Comparison of ENCODE assay signal across 11 cellular contexts in the genomic region with DNA sequence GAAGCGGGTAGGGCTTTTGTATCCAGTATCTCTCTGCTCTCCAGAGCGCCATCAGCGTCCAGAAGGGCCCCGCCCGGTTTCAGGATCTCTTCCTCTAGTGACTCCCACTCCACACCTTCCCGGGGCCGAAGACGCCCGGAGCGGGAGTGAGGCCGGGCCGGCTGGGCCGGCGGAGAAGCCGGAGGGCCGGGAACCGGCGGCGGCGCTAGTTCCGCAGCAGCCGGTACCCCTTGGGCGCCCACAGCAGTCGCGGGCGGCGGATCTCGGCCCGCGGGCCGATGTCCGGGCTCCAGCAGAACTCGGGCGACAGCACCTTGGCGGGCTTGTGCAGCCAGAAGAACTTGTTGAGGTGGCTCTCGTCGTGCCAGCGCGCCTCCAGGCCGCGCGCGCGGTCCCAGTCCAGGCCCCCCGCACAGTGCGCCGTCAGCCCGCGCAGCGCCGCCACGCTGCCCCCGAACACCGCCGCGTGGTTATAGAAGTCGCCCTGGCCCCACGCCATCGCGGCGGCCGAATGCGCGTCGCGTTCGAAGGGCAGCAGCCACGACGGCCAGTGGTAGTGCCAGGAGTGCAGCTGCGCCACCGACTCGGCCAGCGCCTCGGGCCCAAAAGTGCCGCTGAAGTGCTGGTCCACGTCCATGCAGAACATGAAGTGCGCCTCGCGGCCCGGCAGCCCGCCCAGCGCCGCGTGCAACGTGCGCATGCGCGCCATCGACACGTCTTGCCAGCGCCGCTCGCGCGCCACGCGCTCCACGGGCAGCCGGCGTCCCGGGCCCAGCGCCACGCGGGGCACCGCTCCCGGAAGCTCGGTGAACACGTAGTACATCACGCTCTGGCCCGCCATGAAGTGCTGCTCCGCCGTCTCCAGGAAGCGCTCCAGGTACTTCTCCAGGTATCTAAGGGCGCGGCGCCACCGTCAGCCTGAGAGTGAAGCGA. TPM values are rescaled to one million over a fixed set of nuclear protein-coding genes. Genes with fewer than 3 reads are reported as not detected.
DNase-seq lines count a peak whose midpoint lies in the region; ATAC-seq and TF ChIP-seq lines count a peak whose summit lies in the region.
"Had no signal": no experiment of that assay in that cellular context is flagged by ENCODE, and none has a peak within 500 bp of the region (broad histone marks: within the 10 kb centered on the region; RNA-seq: fewer than 3 reads in every experiment).

No MANE protein-coding gene starts in this region.

- TF ChIP-seq POLR2A in Peyer's patch (IDR thresholded peaks at IDR 0.05) (no peak), esophagus squamous epithelium (IDR thresholded peaks at IDR 0.05) (no peak), testis (IDR thresholded peaks at IDR 0.05) (no peak)

- no peak overlapping the region for H2BK15ac ChIP-seq in mesendoderm (replicated peaks; ENCODE audit: low read depth)

- H3K4me2 ChIP-seq in mesendoderm (ENCODE audit: low read length), result peak overlapping the region; percentile 10

- no peak overlapping the region for H2BK120ac ChIP-seq in mesendoderm (ENCODE audit: low read depth, low read length)

- no peaks in the 10 kb centered on the region for H3K27me3 ChIP-seq in Peyer's patch
- peaks cover 0 to 14% (median 0%) of the 10 kb centered on the region in 4 donors for H3K27me3 ChIP-seq in esophagus squamous epithelium
- peaks cover 8% of the 10 kb centered on the region for H3K27me3 ChIP-seq in mesendoderm (ENCODE audit: insufficient read depth, low read length, poor library complexity)
- H3K27me3 ChIP-seq in testis, result no peaks in the 10 kb centered on the region
- H3K27me3 ChIP-seq in effector memory CD4-positive, alpha-beta T cell (replicated peaks; ENCODE audit: control insufficient read depth, insufficient read depth, low read length, poor library complexity, severe bottlenecking), result peaks cover 17% of the 10 kb centered on the region
- H3K27me3 ChIP-seq: SJCRH30 had no signal

- no peaks in the 10 kb centered on the region for H3K79me2 ChIP-seq in mesendoderm (ENCODE audit: control insufficient read depth, insufficient read depth, low read length)

- no peak for ATAC-seq in HG03139 (IDR thresholded peaks at IDR 0.05; ENCODE audit: unreplicated experiment)
- ATAC-seq: HCT116; naive thymus-derived CD4-positive, alpha-beta T cell had no signal

- H3K18ac ChIP-seq in mesendoderm (ENCODE audit: low read length), result no peak overlapping the region

- no peaks in the 10 kb centered on the region for H3K36me3 ChIP-seq in Peyer's patch
- no peaks in the 10 kb centered on the region for H3K36me3 ChIP-seq in esophagus squamous epithelium
- H3K36me3 ChIP-seq in mesendoderm (ENCODE audit: control insufficient read depth, insufficient read depth, low read length), result no peaks in the 10 kb centered on the region
- H3K36me3 ChIP-seq in testis (ENCODE audit: low read depth, missing control alignments), result no peaks in the 10 kb centered on the region
- no peaks in the 10 kb centered on the region for H3K36me3 ChIP-seq in effector memory CD4-positive, alpha-beta T cell (ENCODE audit: control insufficient read depth, insufficient read depth, low read length)
- H3K36me3 ChIP-seq: SJCRH30 had no signal

- DNase-seq in Peyer's patch, result no peak
- no peak for DNase-seq in esophagus squamous epithelium (lab: John Stamatoyannopoulos, UW)
- DNase-seq in mesendoderm, result no peak
- DNase-seq in testis, result peak; percentile 60
- no peak for DNase-seq in effector memory CD4-positive, alpha-beta T cell
- no peak for DNase-seq in NCI-H526 treated with DMSO at 0.1 percent for 48 hours (lab: John Stamatoyannopoulos, UW)
- DNase-seq: activated CD4-positive, alpha-beta T cell treated with anti-CD3 and anti-CD28 coated beads for 4 hours; SJCRH30 had no signal

- H3K4me1 ChIP-seq in Peyer's patch (peaks cover 0 to 10% (median 3%) of the 10 kb centered on the region in 4 donors), esophagus squamous epithelium (peaks cover 5 to 22% (median 12%) of the 10 kb centered on the region in 3 donors), mesendoderm (ENCODE audit: control insufficient read depth, low read depth, low read length) (no peaks in the 10 kb centered on the region), testis (peaks cover 5% of the 10 kb centered on the region)
- no peaks in the 10 kb centered on the region for H3K4me1 ChIP-seq in effector memory CD4-positive, alpha-beta T cell (ENCODE audit: control insufficient read depth, insufficient read depth, low read length, poor library complexity, severe bottlenecking)

- no peak overlapping the region for H4K5ac ChIP-seq in mesendoderm (ENCODE audit: low read length)

- H3K4me3 ChIP-seq in Peyer's patch, result peak overlapping the region in 3 of 4 donors; percentile 5 to 46 (median 30)
- peak overlapping the region; percentile 22 to 56 (median 38) for H3K4me3 ChIP-seq in esophagus squamous epithelium
- H3K4me3 ChIP-seq in mesendoderm (ENCODE audit: low read length), result no peak overlapping the region
- H3K4me3 ChIP-seq in testis, result peak overlapping the region; percentile 45 to 59
- no peak overlapping the region for H3K4me3 ChIP-seq in effector memory CD4-positive, alpha-beta T cell (ENCODE audit: insufficient read depth, low read depth, low read length, poor library complexity, severe bottlenecking)
- H3K4me3 ChIP-seq: SJCRH30 had no signal

- H2BK5ac ChIP-seq in mesendoderm (ENCODE audit: low read length), result no peak overlapping the region

- H4K8ac ChIP-seq in mesendoderm (ENCODE audit: low read depth, low read length), result no peak overlapping the region

- peak overlapping the region; percentile 11 for H3K9ac ChIP-seq in mesendoderm (ENCODE audit: low read length)

- 29 to 49% methylated on average over 23 to 47 of the region's 118 CpGs for WGBS in esophagus squamous epithelium, 2 donors
- WGBS in mesendoderm (ENCODE audit: extremely low coverage, insufficient coverage, low lambda C conversion rate), result no CpG with 5 or more reads among the region's 118 CpGs
- WGBS in testis, 2 donors, result 10 to 24% methylated on average over 27 to 103 of the region's 118 CpGs

- H3K23ac ChIP-seq in mesendoderm (ENCODE audit: low read length), result no peak overlapping the region

- no peak overlapping the region for H2AK5ac ChIP-seq in mesendoderm (ENCODE audit: low read length)

- H3K79me1 ChIP-seq in mesendoderm (ENCODE audit: low read length), result no peaks in the 10 kb centered on the region

- intact Hi-C loops in esophagus squamous epithelium (cut with DNase I) (no loop called here), testis (cut with DNase I; ENCODE audit: low total_unique reads) (no loop called here)

- no peak overlapping the region for H3K4ac ChIP-seq in mesendoderm (ENCODE audit: low read depth, low read length)

- no peak for TF ChIP-seq CTCF in Peyer's patch (IDR thresholded peaks at IDR 0.05)
- TF ChIP-seq CTCF in esophagus squamous epithelium (IDR thresholded peaks at IDR 0.05), result no peak
- no peak for TF ChIP-seq CTCF in testis (IDR thresholded peaks at IDR 0.05)

- peak overlapping the region; percentile 78 for H3K56ac ChIP-seq in mesendoderm (ENCODE audit: low read length)

- no peak overlapping the region for H3K27ac ChIP-seq in Peyer's patch
- peak overlapping the region in 1 of 4 donors; percentile 38 for H3K27ac ChIP-seq in esophagus squamous epithelium
- H3K27ac ChIP-seq in mesendoderm (ENCODE audit: low read depth, low read length), result no peak overlapping the region
- no peak overlapping the region for H3K27ac ChIP-seq in testis
- H3K27ac ChIP-seq in effector memory CD4-positive, alpha-beta T cell (ENCODE audit: insufficient read depth, low read length, poor library complexity, severe bottlenecking), result no peak overlapping the region
- H3K27ac ChIP-seq: SJCRH30 had no signal

- H3K9me3 ChIP-seq in Peyer's patch (no peaks in the 10 kb centered on the region), esophagus squamous epithelium (no peaks in the 10 kb centered on the region), testis (no peaks in the 10 kb centered on the region)
- no peaks in the 10 kb centered on the region for H3K9me3 ChIP-seq in effector memory CD4-positive, alpha-beta T cell (ENCODE audit: control insufficient read depth, low read length)
- H3K9me3 ChIP-seq: SJCRH30 had no signal

RNA-seq across cellular contexts. Expression of a gene that starts 14.1 kb away (rescaled TPM):
- not detected for total RNA-seq in Peyer's patch
- total RNA-seq in esophagus squamous epithelium, result not detected
- not detected for polyA plus RNA-seq in mesendoderm (2013, experiment 1 of 2)
- not detected for polyA plus RNA-seq in mesendoderm (2013, experiment 2 of 2)
- 1 to 10 TPM in 1 of 2 donors, under 1 TPM in 1; 0.87 to 1.7 TPM for total RNA-seq in testis
- polyA plus RNA-seq in testis (ENCODE audit: insufficient read depth, low read depth, low replicate concordance), result not detected
- total RNA-seq: naive thymus-derived CD4-positive, alpha-beta T cell; SJCRH30 had no signal
- polyA plus RNA-seq: naive thymus-derived CD4-positive, alpha-beta T cell had no signal

RNA-seq across cellular contexts. Expression of a gene that starts 50.5 kb away (rescaled TPM):
- total RNA-seq in Peyer's patch (10 to 100 TPM in 2 of 4 donors, 1 to 10 TPM in 2; 5.9 to 28.9 (median 8.8) TPM), esophagus squamous epithelium (10 to 100 TPM in 3 of 4 donors, 1 to 10 TPM in 1; 3.6 to 18.9 (median 13.7) TPM), testis (10 to 100 TPM; 26.6 to 28.6 TPM)
- polyA plus RNA-seq in mesendoderm (2013, experiment 1 of 2), result 25.3 TPM
- 25.7 TPM for polyA plus RNA-seq in mesendoderm (2013, experiment 2 of 2)
- 16.3 TPM for polyA plus RNA-seq in testis (ENCODE audit: insufficient read depth, low read depth, low replicate concordance)

Comparison
In these comparisons a context has a peak if more than half of its experiments do, and no peak if none do; other contexts are left out.
1. H3K4me3 ChIP-seq: peak in Peyer's patch (3 of 4), esophagus squamous epithelium (4 of 4) and testis (2 of 2); none in mesendoderm (single experiment) and effector memory CD4-positive, alpha-beta T cell (single experiment).